ENCODE assay signal across 8 cellular contexts in the genomic region with DNA sequence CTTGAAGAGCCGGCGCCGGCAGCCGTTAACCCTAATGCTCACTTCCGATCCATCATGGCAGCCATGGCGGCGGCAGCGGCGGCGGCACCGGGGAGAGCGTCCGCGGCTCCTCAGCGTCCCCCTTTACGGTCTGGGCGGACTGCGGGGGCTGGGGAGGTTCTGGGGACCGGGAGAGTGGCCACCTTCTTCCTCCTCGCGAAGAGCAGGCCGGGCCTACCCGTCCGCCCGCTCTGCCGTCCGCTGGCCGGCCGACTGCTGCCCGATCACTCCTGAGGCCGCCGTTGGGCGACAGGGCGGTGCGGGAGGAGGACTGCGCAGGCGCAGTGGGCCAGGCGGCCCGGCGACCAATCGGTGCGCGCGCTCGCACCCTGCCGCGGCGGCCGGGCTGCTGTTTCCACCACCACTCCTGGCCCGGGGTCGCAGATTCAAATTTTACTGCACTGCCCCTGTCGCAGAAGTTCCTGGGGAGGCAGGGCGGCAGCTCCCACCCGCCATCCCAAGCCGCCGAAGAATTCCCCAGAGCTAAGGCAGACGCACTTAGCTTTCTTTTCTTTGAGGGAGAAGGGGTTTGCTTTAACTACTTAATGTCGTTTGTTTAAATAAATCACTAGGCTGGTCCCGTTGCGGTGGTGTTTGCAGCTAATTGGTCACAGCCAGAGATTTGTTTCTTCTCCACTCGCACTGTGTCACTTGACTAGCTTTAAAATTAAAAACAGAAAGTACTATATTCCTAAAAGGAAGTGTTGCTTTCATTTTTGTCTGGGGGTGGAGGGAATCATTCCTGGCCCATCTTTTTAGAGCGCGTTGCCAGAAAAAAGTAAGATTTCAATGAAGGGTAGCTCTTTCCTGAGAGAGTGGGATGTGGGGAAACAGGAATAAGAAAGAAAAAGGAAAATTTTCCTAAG.
DNase-seq lines count a peak whose midpoint lies in the region; ATAC-seq and TF ChIP-seq lines count a peak whose summit lies in the region.

Gene KIF5B (minus strand): TSS at position 290 of the 905 bp plus-strand sequence. CDS start 452 bp downstream, outside the sequence.

- no peak for TF ChIP-seq CTCF in AG09309 (IDR thresholded peaks at IDR 0.05; ENCODE audit: control insufficient read depth, insufficient read depth, low read depth, low read length, missing control alignments)

- TF ChIP-seq POLR2A in GM18951 (IDR thresholded peaks at IDR 0.05; ENCODE audit: extremely low read depth, insufficient read depth, insufficient read length): peak; percentile 99

- no peak for DNase-seq in AG09309 (ENCODE audit: low read depth)
- DNase-seq in NCI-H345 (lab: John Stamatoyannopoulos, UW): peak; percentile 77
- peak; percentile 86 for DNase-seq in central memory CD4-positive, alpha-beta T cell
- DNase-seq in islet precursor cell: peak; percentile 94
- peak; percentile 87 for DNase-seq in stimulated activated CD4-positive, alpha-beta T cell treated with anti-CD3 and anti-CD28 coated beads, Interleukin-12 subunit alpha, Interleukin-12 subunit beta, amount 100 ng/mL, for 4 hours

- ATAC-seq in HG03159 (IDR thresholded peaks at IDR 0.05; ENCODE audit: unreplicated experiment): peak; percentile 82
- ATAC-seq in activated CD4-positive, CD25-positive, alpha-beta regulatory T cell treated with anti-CD3 and anti-CD28 coated beads, Interleukin-2, amount 50 U/mL, for 24 hours: peak; percentile 89 to 92

- peak within 1 kb of the TSS; percentile 72 for H3K4me3 ChIP-seq in AG09309 (ENCODE audit: control insufficient read depth, low read depth, low read length)

- in situ Hi-C loops in GM18951 (cut with MboI; ENCODE audit: low sequenced_read_pairs, unreplicated experiment): no loop called here
